Comparison of ENCODE assay signal across 8 cellular contexts in genomic region chr1:153776352-153776751, GRCh38. TPM values are rescaled to one million over a fixed set of nuclear protein-coding genes. Genes with fewer than 3 reads are reported as not detected.
A peak's percentile ranks its signal among the peaks of the same experiment; 100 is the strongest.
DNase-seq lines count a peak whose midpoint lies in the region; ATAC-seq, FAIRE-seq and TF ChIP-seq lines count a peak whose summit lies in the region.

No MANE protein-coding gene starts in this region.

- 43% methylated on average over 10 of the region's 10 CpGs for WGBS in suprapubic skin

- H3K4me3 ChIP-seq in adipocyte (ENCODE audit: low read length), result peak overlapping the region; percentile 94
- H3K4me3 ChIP-seq in kidney (ENCODE audit: low read length in 2 of 2), result peak overlapping the region; percentile 58 to 76
- peak overlapping the region; percentile 67 for H3K4me3 ChIP-seq in suprapubic skin

- H3K27ac ChIP-seq in kidney (ENCODE audit: low read depth in 2 of 2, low read length in 2 of 2) (peak overlapping the region in 1 of 2 donors; percentile 85), suprapubic skin (peak overlapping the region; percentile 85)

- peaks cover 29% of the 10 kb centered on the region for H3K36me3 Mint-ChIP-seq in T-helper 1 cell treated with Interleukin-12 subunit alpha and Interleukin-12 subunit beta and Interleukin-4 antibody, amounts not matched to agents 30 μg/mL and 1 μg/mL, for 36 hours (ENCODE audit: low read depth)

- DNase-seq in T-helper 1 cell (no peak), adipocyte (ENCODE audit: low read depth) (no peak), kidney (peak; percentile 66), suprapubic skin (ENCODE audit: low spot score in 2 of 2) (no peak), HuH-7 (ENCODE audit: low spot score) (no peak), D341Med (ENCODE audit: low spot score) (no peak)

- TF ChIP-seq EP300 in suprapubic skin (IDR thresholded peaks at IDR 0.05), result no peak

- H3K4me3 Mint-ChIP-seq in T-helper 1 cell treated with Interleukin-12 subunit alpha and Interleukin-12 subunit beta and Interleukin-4 antibody, amounts not matched to agents 30 μg/mL and 1 μg/mL, for 36 hours, result peak overlapping the region; percentile 71

- peak overlapping the region; percentile 31 for H3K27ac Mint-ChIP-seq in T-helper 1 cell treated with Interleukin-12 subunit alpha and Interleukin-12 subunit beta and Interleukin-4 antibody, amounts not matched to agents 30 μg/mL and 1 μg/mL, for 36 hours

- H3K9me3 Mint-ChIP-seq in T-helper 1 cell treated with Interleukin-12 subunit alpha and Interleukin-12 subunit beta and Interleukin-4 antibody, amounts not matched to agents 30 μg/mL and 1 μg/mL, for 36 hours, result no peaks in the 10 kb centered on the region

- TF ChIP-seq CTCF in kidney (IDR thresholded peaks at IDR 0.05; ENCODE audit: borderline replicate concordance, extremely low read depth, insufficient read depth) (no peak), suprapubic skin (IDR thresholded peaks at IDR 0.05) (no peak)

- H3K9ac ChIP-seq in adipocyte (ENCODE audit: low read length) (peak overlapping the region; percentile 99), kidney (ENCODE audit: low read length in 2 of 2) (peak overlapping the region in 1 of 2 donors; percentile 71)

- H3K36me3 ChIP-seq in adipocyte (ENCODE audit: control insufficient read depth, insufficient read depth, low read length, severe bottlenecking), result peaks cover 41% of the 10 kb centered on the region
- peaks cover 8 to 10% of the 10 kb centered on the region in 2 donors for H3K36me3 ChIP-seq in kidney (ENCODE audit: control insufficient read depth in 1 of 2, insufficient read depth in 2 of 2, low read length in 2 of 2)
- peaks cover 20% of the 10 kb centered on the region for H3K36me3 ChIP-seq in suprapubic skin

- H3K27me3 Mint-ChIP-seq in T-helper 1 cell treated with Interleukin-12 subunit alpha and Interleukin-12 subunit beta and Interleukin-4 antibody, amounts not matched to agents 30 μg/mL and 1 μg/mL, for 36 hours (ENCODE audit: low read depth), result no peaks in the 10 kb centered on the region

- no peaks in the 10 kb centered on the region for H3K9me3 ChIP-seq in adipocyte (ENCODE audit: control insufficient read depth, low read length)
- H3K9me3 ChIP-seq in kidney (ENCODE audit: control insufficient read depth in 1 of 2, low read length in 2 of 2), result no peaks in the 10 kb centered on the region
- H3K9me3 ChIP-seq in suprapubic skin, result no peaks in the 10 kb centered on the region

- ATAC-seq in HG03135 (IDR thresholded peaks at IDR 0.05; ENCODE audit: unreplicated experiment), result no peak

- H3K27me3 ChIP-seq in adipocyte (replicated peaks; ENCODE audit: control insufficient read depth, insufficient read depth, low read length) (no peaks in the 10 kb centered on the region), suprapubic skin (no peaks in the 10 kb centered on the region)

- peaks cover 17% of the 10 kb centered on the region for H3K4me1 Mint-ChIP-seq in T-helper 1 cell treated with Interleukin-12 subunit alpha and Interleukin-12 subunit beta and Interleukin-4 antibody, amounts not matched to agents 30 μg/mL and 1 μg/mL, for 36 hours (ENCODE audit: low read depth)

- H3K4me1 ChIP-seq in adipocyte (ENCODE audit: control insufficient read depth, insufficient read depth, low read length), result peaks cover 68% of the 10 kb centered on the region
- peaks cover 17 to 48% of the 10 kb centered on the region in 2 donors for H3K4me1 ChIP-seq in kidney (ENCODE audit: control insufficient read depth in 1 of 2, insufficient read depth in 1 of 2, low read depth in 1 of 2, low read length in 2 of 2)
- peaks cover 70% of the 10 kb centered on the region for H3K4me1 ChIP-seq in suprapubic skin

- no peak for TF ChIP-seq POLR2A in suprapubic skin (IDR thresholded peaks at IDR 0.05)

- FAIRE-seq in kidney (lab: Jason Lieb, UNC), result no peak

- intact Hi-C loops in kidney (cut with DNase I), result no loop called here

RNA-seq across cellular contexts. Expression of gene SLC27A3, which starts 1.1 kb away (rescaled TPM):
- total RNA-seq in kidney, result 54.0 TPM
- polyA plus RNA-seq in kidney (ENCODE audit: insufficient read depth, low read depth, low replicate concordance), result 36.9 TPM
- total RNA-seq in suprapubic skin, result 10 to 100 TPM; 18.3 to 72.3 (median 39.6) TPM

RNA-seq across cellular contexts. Expression of gene INTS3, which starts 48.5 kb away (rescaled TPM):
- total RNA-seq in kidney (74.8 TPM), suprapubic skin (10 to 100 TPM; 38.3 to 75.4 (median 43.9) TPM)
- 42.7 TPM for polyA plus RNA-seq in kidney (ENCODE audit: insufficient read depth, low read depth, low replicate concordance)
